ENCODE assay signal across 17 cellular contexts in genomic region chr6:3041147-3041546, GRCh38. TPM values are rescaled to one million over a fixed set of nuclear protein-coding genes. Genes with fewer than 3 reads are reported as not detected.
DNase-seq lines count a peak whose midpoint lies in the region; TF ChIP-seq lines count a peak whose summit lies in the region.
"Had no signal": no experiment of that assay in that cellular context is flagged by ENCODE, and none has a peak within 500 bp of the region (broad histone marks: within the 10 kb centered on the region; RNA-seq: fewer than 3 reads in every experiment).

No MANE protein-coding gene starts in this region.

- H3K27ac ChIP-seq in subcutaneous abdominal adipose tissue (ENCODE audit: low read depth, low read length) (peak overlapping the region; percentile 39), WERI-Rb-1 (no peak overlapping the region)

- H3K4me1 ChIP-seq in adipocyte (ENCODE audit: control insufficient read depth, insufficient read depth, low read length): peaks cover 28% of the 10 kb centered on the region
- H3K4me1 ChIP-seq in subcutaneous abdominal adipose tissue (ENCODE audit: control insufficient read depth in 5 of 5, insufficient read depth in 5 of 5, low read length in 5 of 5): peaks cover 0 to 42% (median 27%) of the 10 kb centered on the region in 5 donors

- H3K36me3 ChIP-seq in adipocyte (ENCODE audit: control insufficient read depth, insufficient read depth, low read length, severe bottlenecking) (no peaks in the 10 kb centered on the region), subcutaneous abdominal adipose tissue (ENCODE audit: control insufficient read depth in 5 of 5, insufficient read depth in 5 of 5, low read length in 5 of 5) (no peaks in the 10 kb centered on the region), WERI-Rb-1 (no peaks in the 10 kb centered on the region)
- H3K36me3 ChIP-seq: HAP-1 had no signal

- H3K9ac ChIP-seq in adipocyte (ENCODE audit: low read length): peak overlapping the region; percentile 64
- no peak overlapping the region for H3K9ac ChIP-seq in subcutaneous abdominal adipose tissue (ENCODE audit: low read length in 5 of 5)

- no peaks in the 10 kb centered on the region for H3K9me3 Mint-ChIP-seq in endothelial cell (ENCODE audit: unreplicated experiment)
- H3K9me3 Mint-ChIP-seq in progenitor cell of endocrine pancreas (ENCODE audit: low read depth): peaks cover under 1% of the 10 kb centered on the region
- H3K9me3 Mint-ChIP-seq: CD4-positive, alpha-beta memory T cell; HFFc6 had no signal

- H3K4me3 ChIP-seq in adipocyte (ENCODE audit: low read length) (no peak overlapping the region), subcutaneous abdominal adipose tissue (ENCODE audit: low read depth in 1 of 5, low read length in 5 of 5) (no peak overlapping the region), WERI-Rb-1 (ENCODE audit: low read depth, low read length) (no peak overlapping the region)
- H3K4me3 ChIP-seq: HAP-1 had no signal

- H3K27me3 ChIP-seq in adipocyte (replicated peaks; ENCODE audit: control insufficient read depth, insufficient read depth, low read length): no peaks in the 10 kb centered on the region
- no peaks in the 10 kb centered on the region for H3K27me3 ChIP-seq in subcutaneous abdominal adipose tissue (ENCODE audit: control insufficient read depth in 5 of 5, insufficient read depth in 4 of 5, low read length in 5 of 5)
- H3K27me3 ChIP-seq in WERI-Rb-1 (ENCODE audit: insufficient read depth, low read depth, severe bottlenecking): no peaks in the 10 kb centered on the region

- no peak for TF ChIP-seq CTCF in endothelial cell (IDR thresholded peaks at IDR 0.05; ENCODE audit: unreplicated experiment)
- TF ChIP-seq CTCF in progenitor cell of endocrine pancreas (IDR thresholded peaks at IDR 0.05; ENCODE audit: unreplicated experiment): no peak
- no peak for TF ChIP-seq CTCF in WERI-Rb-1 (IDR thresholded peaks at IDR 0.05; ENCODE audit: low read depth, low read length)

- H3K4me3 Mint-ChIP-seq in endothelial cell (ENCODE audit: unreplicated experiment): no peak overlapping the region
- no peak overlapping the region for H3K4me3 Mint-ChIP-seq in progenitor cell of endocrine pancreas (ENCODE audit: low read depth)
- H3K4me3 Mint-ChIP-seq: CD4-positive, alpha-beta memory T cell; HFFc6 had no signal

- H3K27me3 Mint-ChIP-seq in endothelial cell (ENCODE audit: unreplicated experiment) (peaks cover 5% of the 10 kb centered on the region), progenitor cell of endocrine pancreas (no peaks in the 10 kb centered on the region)
- H3K27me3 Mint-ChIP-seq: CD4-positive, alpha-beta memory T cell had no signal

- no peak for DNase-seq in adipocyte (ENCODE audit: low read depth)
- no peak for DNase-seq in endothelial cell (ENCODE audit: low spot score)
- no peak for DNase-seq in progenitor cell of endocrine pancreas (ENCODE audit: low spot score, unreplicated experiment)
- no peak for DNase-seq in WERI-Rb-1
- DNase-seq in 8988T: no peak
- DNase-seq in activated naive CD4-positive, alpha-beta T cell (lab: John Stamatoyannopoulos, UW): no peak
- DNase-seq: C1 segment of cervical spinal cord; Calu3; CD4-positive, alpha-beta memory T cell; COR-L47; DMS53; DMS79 treated with DMSO at 0.1 percent for 48 hours; GF-D8; GOT3; HFFc6 had no signal

- H3K27ac Mint-ChIP-seq in endothelial cell (ENCODE audit: unreplicated experiment) (peak overlapping the region; percentile 54), progenitor cell of endocrine pancreas (peak overlapping the region; percentile 69)
- H3K27ac Mint-ChIP-seq: CD4-positive, alpha-beta memory T cell; HFFc6 had no signal

- no peaks in the 10 kb centered on the region for H3K36me3 Mint-ChIP-seq in endothelial cell (ENCODE audit: low read depth, unreplicated experiment)
- H3K36me3 Mint-ChIP-seq in progenitor cell of endocrine pancreas (ENCODE audit: insufficient read depth): no peaks in the 10 kb centered on the region
- H3K36me3 Mint-ChIP-seq: CD4-positive, alpha-beta memory T cell had no signal

- H3K4me1 Mint-ChIP-seq in endothelial cell (ENCODE audit: unreplicated experiment) (peaks cover 25% of the 10 kb centered on the region), progenitor cell of endocrine pancreas (ENCODE audit: low read depth) (peaks cover 25% of the 10 kb centered on the region)
- H3K4me1 Mint-ChIP-seq: CD4-positive, alpha-beta memory T cell had no signal

- H3K9me3 ChIP-seq in adipocyte (ENCODE audit: control insufficient read depth, low read length): no peaks in the 10 kb centered on the region
- no peaks in the 10 kb centered on the region for H3K9me3 ChIP-seq in subcutaneous abdominal adipose tissue (ENCODE audit: control insufficient read depth in 5 of 5, low read length in 5 of 5)
- no peaks in the 10 kb centered on the region for H3K9me3 ChIP-seq in WERI-Rb-1 (ENCODE audit: severe bottlenecking)
- H3K9me3 ChIP-seq: HAP-1 had no signal

RNA-seq across cellular contexts. Expression of gene RIPK1, which starts 27.1 kb away (rescaled TPM):
- total RNA-seq in endothelial cell (ENCODE audit: unreplicated experiment) (34.7 TPM), progenitor cell of endocrine pancreas (15.1 and 15.5 TPM in 2 replicates)

RNA-seq across cellular contexts. Expression of gene NQO2, which starts 41.5 kb away (rescaled TPM):
- total RNA-seq in endothelial cell (ENCODE audit: unreplicated experiment) (58.8 TPM), progenitor cell of endocrine pancreas (41.3 and 45.8 TPM in 2 replicates)
